11 cellular contexts compared by ENCODE assay signal in the genomic region with DNA sequence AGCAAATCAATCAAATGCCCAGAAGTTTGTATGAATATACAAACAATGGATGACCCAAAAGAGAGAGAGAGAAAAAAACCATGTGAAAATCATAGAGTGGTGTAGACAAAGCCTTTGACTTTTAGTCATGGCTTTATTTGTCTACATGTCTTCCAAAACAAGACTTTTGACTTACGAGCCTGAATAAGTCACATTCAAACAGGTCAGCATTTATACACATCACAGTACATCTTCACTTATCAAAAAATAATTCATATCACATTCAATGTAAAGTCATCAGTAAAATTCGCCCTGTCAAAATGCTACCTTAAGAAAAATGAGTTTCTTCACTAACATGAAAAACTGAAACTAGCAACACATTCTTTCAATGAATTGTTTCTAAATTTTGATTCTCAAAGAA. TPM values are rescaled to one million over a fixed set of nuclear protein-coding genes. Genes with fewer than 3 reads are reported as not detected.
DNase-seq lines count a peak whose midpoint lies in the region; ATAC-seq and TF ChIP-seq lines count a peak whose summit lies in the region.
"Had no signal": no experiment of that assay in that cellular context is flagged by ENCODE, and none has a peak within 500 bp of the region (broad histone marks: within the 10 kb centered on the region; RNA-seq: fewer than 3 reads in every experiment).

No MANE protein-coding gene starts in this region.

- H3K9me3 Mint-ChIP-seq in activated CD4-positive, alpha-beta T cell treated with anti-CD3 and anti-CD28 coated beads, Interleukin-2, amount 10 ng/mL, durations not matched to agents 24 days and 14 days, result peaks cover 3% of the 10 kb centered on the region
- H3K9me3 Mint-ChIP-seq in effector memory CD8-positive, alpha-beta T cell, result no peaks in the 10 kb centered on the region
- H3K9me3 Mint-ChIP-seq in stimulated activated memory B cell treated with anti-CD40 and anti-IgM and Interleukin-4, amounts not matched to agents 10 μg/mL and 1 μg/mL and 100 μg/mL, for 72 hours, result no peaks in the 10 kb centered on the region
- H3K9me3 Mint-ChIP-seq: H9 had no signal

- no peaks in the 10 kb centered on the region for H3K27me3 ChIP-seq in Panc1 (ENCODE audit: control insufficient read depth, insufficient read depth, low read length)

- no peak for DNase-seq in activated CD4-positive, alpha-beta T cell treated with anti-CD3 and anti-CD28 coated beads, Interleukin-2, amount 10 ng/mL, durations not matched to agents 24 days and 14 days
- no peak for DNase-seq in activated CD4-positive, alpha-beta T cell treated with anti-CD3 and anti-CD28 coated beads for 4 hours
- no peak for DNase-seq in Panc1 (ENCODE audit: low read depth, low spot score)
- no peak for DNase-seq in effector memory CD8-positive, alpha-beta T cell
- no peak for DNase-seq in GM13976 (ENCODE audit: low spot score)
- DNase-seq: caudate nucleus, H9, NCI-H510A treated with DMSO at 0.1 percent for 48 hours had no signal

- H3K4me3 Mint-ChIP-seq in activated CD4-positive, alpha-beta T cell treated with anti-CD3 and anti-CD28 coated beads, Interleukin-2, amount 10 ng/mL, durations not matched to agents 24 days and 14 days, result peak overlapping the region; percentile 87
- peak overlapping the region; percentile 89 to 96 for H3K4me3 Mint-ChIP-seq in effector memory CD8-positive, alpha-beta T cell
- H3K4me3 Mint-ChIP-seq in stimulated activated memory B cell treated with anti-CD40 and anti-IgM and Interleukin-4, amounts not matched to agents 10 μg/mL and 1 μg/mL and 100 μg/mL, for 72 hours, result peak overlapping the region; percentile 90
- H3K4me3 Mint-ChIP-seq: H9 had no signal

- BruUV-seq in Panc1 (replicated peaks; lab: Mats Ljungman, UMichigan), result no TSS peak

- H3K4me3 ChIP-seq in Panc1 (ENCODE audit: low read depth in 2 of 2, low read length in 2 of 2), result peak overlapping the region in 1 of 2 experiments; percentile 84; a peak in 3 of 4 replicates

- intact Hi-C loops in activated CD4-positive, alpha-beta T cell treated with anti-CD3 and anti-CD28 coated beads, Interleukin-2, amount 10 ng/mL, durations not matched to agents 24 days and 14 days (cut with micrococcal nuclease), result loop anchor here (5.0 kb wide), 3 partner anchors 244 to 364 kb away; partner anchors contain the start of gene DPP4
- intact Hi-C loops in Panc1 (cut with micrococcal nuclease; ENCODE audit: unreplicated experiment), result no loop called here

- ATAC-seq in Panc1 (no peak), HG03139 (IDR thresholded peaks at IDR 0.05; ENCODE audit: unreplicated experiment) (no peak), HG02588 (IDR thresholded peaks at IDR 0.05; ENCODE audit: unreplicated experiment) (no peak)
- no peak for ATAC-seq in effector memory CD8-positive, alpha-beta T cell (replicated peaks)
- no peak for ATAC-seq in stimulated activated memory B cell treated with anti-CD40 and anti-IgM and Interleukin-4, amounts not matched to agents 10 μg/mL and 1 μg/mL and 100 μg/mL, for 72 hours

- H3K27me3 Mint-ChIP-seq in activated CD4-positive, alpha-beta T cell treated with anti-CD3 and anti-CD28 coated beads, Interleukin-2, amount 10 ng/mL, durations not matched to agents 24 days and 14 days, result no peaks in the 10 kb centered on the region
- H3K27me3 Mint-ChIP-seq in effector memory CD8-positive, alpha-beta T cell, result no peaks in the 10 kb centered on the region
- H3K27me3 Mint-ChIP-seq in stimulated activated memory B cell treated with anti-CD40 and anti-IgM and Interleukin-4, amounts not matched to agents 10 μg/mL and 1 μg/mL and 100 μg/mL, for 72 hours, result no peaks in the 10 kb centered on the region

- POLR2A ChIA-PET in Panc1 (lab: Charles Lee), result no interaction called here

- CTCF ChIA-PET in Panc1 (lab: Charles Lee), result no interaction called here

- TF ChIP-seq CTCF in Panc1 (IDR thresholded peaks at IDR 0.05) (no peak), GM13976 (IDR thresholded peaks at IDR 0.05; ENCODE audit: borderline replicate concordance, control extremely low read depth, extremely low read depth, insufficient read depth, missing control alignments) (no peak)

- in situ Hi-C loops in Panc1 (cut with HindIII; ENCODE audit: low pct_unique_long_range_greater_than_20kb, low sequenced_read_pairs) (no loop called here), GM13976 (cut with MboI; ENCODE audit: low sequenced_read_pairs, unreplicated experiment) (no loop called here)

- peak overlapping the region; percentile 64 for H3K27ac Mint-ChIP-seq in activated CD4-positive, alpha-beta T cell treated with anti-CD3 and anti-CD28 coated beads, Interleukin-2, amount 10 ng/mL, durations not matched to agents 24 days and 14 days
- peak overlapping the region; percentile 7 to 99 for H3K27ac Mint-ChIP-seq in effector memory CD8-positive, alpha-beta T cell
- peak overlapping the region; percentile 98 for H3K27ac Mint-ChIP-seq in stimulated activated memory B cell treated with anti-CD40 and anti-IgM and Interleukin-4, amounts not matched to agents 10 μg/mL and 1 μg/mL and 100 μg/mL, for 72 hours
- H3K27ac Mint-ChIP-seq: H9 had no signal

- H3K9me3 ChIP-seq in Panc1 (ENCODE audit: control insufficient read depth, insufficient read depth, low read depth, low read length), result no peaks in the 10 kb centered on the region

- peaks cover 6% of the 10 kb centered on the region for H3K4me1 ChIP-seq in Panc1 (ENCODE audit: control insufficient read depth, insufficient read depth, low read length)

- peaks cover 20% of the 10 kb centered on the region for H3K36me3 Mint-ChIP-seq in activated CD4-positive, alpha-beta T cell treated with anti-CD3 and anti-CD28 coated beads, Interleukin-2, amount 10 ng/mL, durations not matched to agents 24 days and 14 days (ENCODE audit: low read depth)
- peaks cover 19% of the 10 kb centered on the region for H3K36me3 Mint-ChIP-seq in effector memory CD8-positive, alpha-beta T cell (ENCODE audit: insufficient read depth)
- peaks cover 21% of the 10 kb centered on the region for H3K36me3 Mint-ChIP-seq in stimulated activated memory B cell treated with anti-CD40 and anti-IgM and Interleukin-4, amounts not matched to agents 10 μg/mL and 1 μg/mL and 100 μg/mL, for 72 hours

- 0 out of 2 replicates have a peak overlapping the region, but pooled peaks have one; percentile 78 for H3K27ac ChIP-seq in Panc1 (ENCODE audit: low read length)

- peaks cover 67% of the 10 kb centered on the region for H3K4me1 Mint-ChIP-seq in activated CD4-positive, alpha-beta T cell treated with anti-CD3 and anti-CD28 coated beads, Interleukin-2, amount 10 ng/mL, durations not matched to agents 24 days and 14 days
- H3K4me1 Mint-ChIP-seq in effector memory CD8-positive, alpha-beta T cell (ENCODE audit: low read depth in 2 of 2), result peaks cover 42 to 69% of the 10 kb centered on the region in 2 donors
- peaks cover 69% of the 10 kb centered on the region for H3K4me1 Mint-ChIP-seq in stimulated activated memory B cell treated with anti-CD40 and anti-IgM and Interleukin-4, amounts not matched to agents 10 μg/mL and 1 μg/mL and 100 μg/mL, for 72 hours

- H3K36me3 ChIP-seq in Panc1 (ENCODE audit: control insufficient read depth, insufficient read depth, low read length), result no peaks in the 10 kb centered on the region

RNA-seq across cellular contexts. Expression of gene IFIH1, which starts 1.9 kb away (rescaled TPM):
- total RNA-seq in activated CD4-positive, alpha-beta T cell treated with anti-CD3 and anti-CD28 coated beads, Interleukin-2, amount 10 ng/mL, durations not matched to agents 24 days and 14 days, result 22.5 and 26.3 TPM in 2 replicates
- total RNA-seq in Panc1 (2021; ENCODE audit: unreplicated experiment), result 15.4 TPM
- 5.7 TPM for polyA plus RNA-seq in Panc1 (2012; ENCODE audit: insufficient read length)

RNA-seq across cellular contexts. Expression of gene GCA, which starts 27.3 kb away (rescaled TPM):
- total RNA-seq in activated CD4-positive, alpha-beta T cell treated with anti-CD3 and anti-CD28 coated beads, Interleukin-2, amount 10 ng/mL, durations not matched to agents 24 days and 14 days, result 13.6 and 16.2 TPM in 2 replicates
- total RNA-seq in Panc1 (2021; ENCODE audit: unreplicated experiment), result 21.3 TPM
- 21.4 TPM for polyA plus RNA-seq in Panc1 (2012; ENCODE audit: insufficient read length)
